In genomic region chr1:109198043-109198695, GRCh38 we compare ENCODE assay signal across 10 cellular contexts. TPM values are rescaled to one million over a fixed set of nuclear protein-coding genes. Genes with fewer than 3 reads are reported as not detected.
DNase-seq lines count a peak whose midpoint lies in the region; ATAC-seq and TF ChIP-seq lines count a peak whose summit lies in the region.
"Had no signal": no experiment of that assay in that cellular context is flagged by ENCODE, and none has a peak within 500 bp of the region (broad histone marks: within the 10 kb centered on the region; RNA-seq: fewer than 3 reads in every experiment).

No MANE protein-coding gene starts in this region.

- H4K20me1 ChIP-seq in mammary epithelial cell (ENCODE audit: insufficient read depth, low read length) = no peaks in the 10 kb centered on the region

- ATAC-seq in Right ventricle myocardium inferior = peak; percentile 42
- ATAC-seq in HG03520 (IDR thresholded peaks at IDR 0.05; ENCODE audit: unreplicated experiment) = no peak
- ATAC-seq in GM19351 (IDR thresholded peaks at IDR 0.05; ENCODE audit: unreplicated experiment) = no peak

- DNase-seq in Right ventricle myocardium inferior (ENCODE audit: missing footprints) = no peak
- no peak for DNase-seq in cardiac septum (ENCODE audit: low spot score)
- DNase-seq in mammary epithelial cell = peak; percentile 90
- DNase-seq in kidney epithelial cell (ENCODE audit: low read depth) = peak; percentile 47
- peak; percentile 44 to 65 for DNase-seq in uterus
- no peak for DNase-seq in globus pallidus (ENCODE audit: low spot score)
- DNase-seq: activated CD4-positive, CD25-positive, alpha-beta regulatory T cell treated with anti-CD3 and anti-CD28 coated beads, Interleukin-2, amount 50 U/mL, for 72 hours; NCI-H2171 treated with DMSO at 0.1 percent for 48 hours had no signal

- no TSS peak for BruUV-seq in mammary epithelial cell (replicated peaks; lab: Mats Ljungman, UMichigan)

- intact Hi-C loops in Right ventricle myocardium inferior (cut with DNase I) (no loop called here), cardiac septum (cut with DNase I) (no loop called here), mammary epithelial cell (cut with micrococcal nuclease) (no loop called here), uterus (cut with DNase I; ENCODE audit: low total_unique reads) (no loop called here)

- no peaks in the 10 kb centered on the region for H3K36me3 ChIP-seq in mammary epithelial cell (ENCODE audit: insufficient read depth, low read length)
- no peaks in the 10 kb centered on the region for H3K36me3 ChIP-seq in kidney epithelial cell (ENCODE audit: control insufficient read depth, insufficient read depth, low read length)
- H3K36me3 ChIP-seq in uterus = no peaks in the 10 kb centered on the region

- TF ChIP-seq CTCF in mammary epithelial cell (conservative IDR thresholded peaks at IDR 0.05 in 1 of 2, IDR thresholded peaks at IDR 0.05 in 1 of 2; ENCODE audit: extremely low read depth in 1 of 2, insufficient read depth in 1 of 2, low read depth in 1 of 2, low read length in 2 of 2) (no peak), kidney epithelial cell (IDR thresholded peaks at IDR 0.05; ENCODE audit: insufficient read depth, low read length, poor library complexity, severe bottlenecking) (no peak), uterus (IDR thresholded peaks at IDR 0.05) (no peak)

- in situ Hi-C loops in mammary epithelial cell (cut with MboI; ENCODE audit: low sequenced_read_pairs in 2 of 2) = loop anchor here in 1 of 2 donors (5.0 to 10.0 kb wide), 3 partner anchors 64 to 197 kb away; partner anchors contain the start of gene SORT1

- dilution Hi-C loops in mammary epithelial cell (cut with HindIII; ENCODE audit: low sequenced_read_pairs) = no loop called here

- H3K9ac ChIP-seq in mammary epithelial cell (ENCODE audit: insufficient read depth, low read length) = peak overlapping the region; percentile 67

- H3K4me3 ChIP-seq in mammary epithelial cell (replicated peaks in 1 of 3; ENCODE audit: insufficient read depth in 1 of 3, low read depth in 2 of 3, low read length in 3 of 3) = peak overlapping the region in 2 of 3 experiments; percentile 8 to 10
- no peak overlapping the region for H3K4me3 ChIP-seq in kidney epithelial cell (ENCODE audit: low read depth, low read length)
- H3K4me3 ChIP-seq in uterus = no peak overlapping the region

- peak overlapping the region; percentile 77 for H3K4me2 ChIP-seq in mammary epithelial cell (ENCODE audit: insufficient read depth, low read depth, low read length)

- no peaks in the 10 kb centered on the region for H3K9me3 ChIP-seq in mammary epithelial cell (replicated peaks; ENCODE audit: insufficient read depth, low read length)
- H3K9me3 ChIP-seq in uterus = no peaks in the 10 kb centered on the region

- H3K79me2 ChIP-seq in mammary epithelial cell (ENCODE audit: insufficient read depth, low read length) = no peaks in the 10 kb centered on the region

- no peak for TF ChIP-seq POLR2A in uterus (IDR thresholded peaks at IDR 0.05)

- H3K27ac ChIP-seq in mammary epithelial cell (ENCODE audit: insufficient read depth, low read depth, low read length) = peak overlapping the region; percentile 96
- H3K27ac ChIP-seq in uterus = peak overlapping the region in 1 of 2 donors; percentile 54

- 18% methylated on average over 6 of the region's 6 CpGs for WGBS in mammary epithelial cell (ENCODE audit: low coverage, missing lambda C conversion rate)

- H3K4me1 ChIP-seq in mammary epithelial cell (ENCODE audit: insufficient read depth, low read length) (peaks cover 35% of the 10 kb centered on the region), uterus (no peaks in the 10 kb centered on the region)

- H2AFZ ChIP-seq in mammary epithelial cell (ENCODE audit: low read depth, low read length) = peak overlapping the region; percentile 75

- CTCF ChIA-PET in mammary epithelial cell (lab: Charles Lee; ENCODE audit: low non-redundant PET) = no interaction called here

- H3K27me3 ChIP-seq in mammary epithelial cell (ENCODE audit: insufficient read depth, low read length) (no peaks in the 10 kb centered on the region), kidney epithelial cell (ENCODE audit: control insufficient read depth, insufficient read depth, low read length) (no peaks in the 10 kb centered on the region), uterus (no peaks in the 10 kb centered on the region)

RNA-seq across cellular contexts. Expression of gene SARS1, which starts 15.5 kb away (rescaled TPM):
- 97.6 TPM for total RNA-seq in Right ventricle myocardium inferior
- total RNA-seq in cardiac septum = 104 TPM
- 100 to 1,000 TPM; 349 to 468 TPM for total RNA-seq in mammary epithelial cell
- 282 TPM for polyA plus RNA-seq in mammary epithelial cell
- 291 TPM for polyA minus RNA-seq in mammary epithelial cell
- total RNA-seq in kidney epithelial cell = 367 and 411 TPM in 2 replicates
- 100 to 1,000 TPM in 3 of 4 donors, 10 to 100 TPM in 1; 98.1 to 138 (median 112) TPM for total RNA-seq in uterus

RNA-seq across cellular contexts. Expression of gene CELSR2, which starts 51.2 kb away (rescaled TPM):
- total RNA-seq in Right ventricle myocardium inferior (6.5 TPM), cardiac septum (7.1 TPM), mammary epithelial cell (10 to 100 TPM; 34.7 to 36.0 TPM), kidney epithelial cell (18.1 and 19.4 TPM in 2 replicates), uterus (1 to 10 TPM in 3 of 4 donors, under 1 TPM in 1; 0.26 to 9.6 (median 5.4) TPM)
- 17.4 TPM for polyA plus RNA-seq in mammary epithelial cell
- 49.9 TPM for polyA minus RNA-seq in mammary epithelial cell

Comparison
In these comparisons a context has a peak if more than half of its experiments do, and no peak if none do; other contexts are left out.
1. DNase-seq: peak in mammary epithelial cell (single experiment), kidney epithelial cell (single experiment) and uterus (2 of 2); none in Right ventricle myocardium inferior (single experiment), cardiac septum (single experiment) and globus pallidus (single experiment).
2. H3K4me3 ChIP-seq: peak in mammary epithelial cell (2 of 3); none in kidney epithelial cell (single experiment) and uterus (0 of 2).